In genomic region chr10:130222381-130222780, GRCh38 we compare ENCODE assay signal across 21 cellular contexts.
"Had no signal": no experiment of that assay in that cellular context is flagged by ENCODE, and none has a peak within 500 bp of the region (broad histone marks: within the 10 kb centered on the region; RNA-seq: fewer than 3 reads in every experiment).

No MANE protein-coding gene starts in this region.

- H3K27ac Mint-ChIP-seq: activated CD8-positive, alpha-beta T cell treated with anti-CD3 and anti-CD28 coated beads for 36 hours; activated naive CD8-positive, alpha-beta T cell; memory B cell; nephron; stimulated activated naive B cell treated with anti-CD40 and anti-IgM and Interleukin-4, amounts not matched to agents 10 μg/mL and 1 μg/mL and 100 μg/mL, for 72 hours had no signal

- H3K4me3 ChIP-seq: adrenal gland, heart left ventricle, right lobe of liver, smooth muscle cell, testis, upper lobe of left lung had no signal

- H3K4me1 Mint-ChIP-seq: activated CD4-positive, alpha-beta T cell treated with anti-CD3 and anti-CD28 coated beads, Interleukin-2, amount 10 ng/mL, durations not matched to agents 7 days and 5 days; memory B cell; nephron; stimulated activated naive B cell treated with anti-CD40 and anti-IgM and Interleukin-4, amounts not matched to agents 10 μg/mL and 1 μg/mL and 100 μg/mL, for 72 hours had no signal

- H3K4me3 Mint-ChIP-seq: activated CD4-positive, alpha-beta T cell treated with anti-CD3 and anti-CD28 coated beads, Interleukin-2, amount 10 ng/mL, durations not matched to agents 7 days and 5 days; activated CD8-positive, alpha-beta T cell treated with anti-CD3 and anti-CD28 coated beads for 36 hours; activated naive CD8-positive, alpha-beta T cell; memory B cell; nephron; stimulated activated naive B cell treated with anti-CD40 and anti-IgM and Interleukin-4, amounts not matched to agents 10 μg/mL and 1 μg/mL and 100 μg/mL, for 72 hours had no signal

- H3K4me1 ChIP-seq: adrenal gland, heart left ventricle, parathyroid adenoma, right lobe of liver, testis, upper lobe of left lung had no signal

- H3K36me3 ChIP-seq: adrenal gland, heart left ventricle, right lobe of liver, upper lobe of left lung had no signal

- H3K27me3 ChIP-seq: adrenal gland, heart left ventricle, right lobe of liver, testis, upper lobe of left lung had no signal

- H3K9me3 ChIP-seq: adrenal gland, right lobe of liver, testis had no signal

- DNase-seq: activated CD4-positive, alpha-beta T cell treated with anti-CD3 and anti-CD28 coated beads, Interleukin-2, amount 10 ng/mL, durations not matched to agents 7 days and 5 days; activated CD8-positive, alpha-beta T cell treated with anti-CD3 and anti-CD28 coated beads for 36 hours; activated naive CD4-positive, alpha-beta T cell; activated T-cell treated with anti-CD3 and anti-CD28 coated beads, Interleukin-2, amount 50 U/mL, for 1 hour; adrenal gland; cortex of kidney; left colon; stimulated activated CD4-positive, alpha-beta T cell treated with anti-CD3 and anti-CD28 coated beads, Interleukin-2, amount 100 ng/mL, for 48 hours; stimulated activated CD8-positive, alpha-beta memory T cell treated with anti-CD3 and anti-CD28 coated beads, Interleukin-4, amount 100 ng/mL, for 48 hours; stimulated activated naive B cell treated with anti-CD40 and anti-IgM and Interleukin-4, amounts not matched to agents 10 μg/mL and 1 μg/mL and 100 μg/mL, for 72 hours; T-helper 2 cell; testis had no signal

- H3K27me3 Mint-ChIP-seq: activated CD4-positive, alpha-beta T cell treated with anti-CD3 and anti-CD28 coated beads, Interleukin-2, amount 10 ng/mL, durations not matched to agents 7 days and 5 days; activated naive CD8-positive, alpha-beta T cell had no signal

- H3K27ac ChIP-seq: adrenal gland, epithelial cell of prostate, heart left ventricle, parathyroid adenoma, right lobe of liver, testis, upper lobe of left lung had no signal
